ENCODE assay signal across 19 cellular contexts in genomic region chr9:107119735-107120134, GRCh38.
DNase-seq lines count a peak whose midpoint lies in the region; ATAC-seq and TF ChIP-seq lines count a peak whose summit lies in the region.
"Had no signal": no experiment of that assay in that cellular context is flagged by ENCODE, and none has a peak within 500 bp of the region (broad histone marks: within the 10 kb centered on the region; RNA-seq: fewer than 3 reads in every experiment).

No MANE protein-coding gene starts in this region.

- ATAC-seq in right lobe of liver, result peak; percentile 24 to 77 (median 61)

- H3K27ac ChIP-seq in right lobe of liver, result no peak overlapping the region
- H3K27ac ChIP-seq: GM23248 had no signal

- WGBS in right lobe of liver (ENCODE audit: insufficient coverage, low coverage, low lambda C conversion rate, missing lambda C conversion rate), result 44% methylated on average over 5 of the region's 7 CpGs

- TF ChIP-seq CTCF in brain (conservative IDR thresholded peaks at IDR 0.05) (no peak), right lobe of liver (IDR thresholded peaks at IDR 0.05) (no peak)

- H3K9me3 ChIP-seq in right lobe of liver, result no peaks in the 10 kb centered on the region
- H3K9me3 ChIP-seq: BE2C had no signal

- no peaks in the 10 kb centered on the region for H3K36me3 Mint-ChIP-seq in brain
- H3K36me3 Mint-ChIP-seq: CD4-positive, CD25-positive, alpha-beta regulatory T cell; CD8-positive, alpha-beta memory T cell had no signal

- peaks cover 0 to 11% (median 0%) of the 10 kb centered on the region in 4 donors for H3K4me1 ChIP-seq in right lobe of liver
- H3K4me1 ChIP-seq: BE2C had no signal

- intact Hi-C loops in right lobe of liver (cut with DNase I), result no loop called here

- no peak overlapping the region for H3K4me3 Mint-ChIP-seq in brain
- H3K4me3 Mint-ChIP-seq: CD4-positive, CD25-positive, alpha-beta regulatory T cell; CD8-positive, alpha-beta memory T cell had no signal

- H3K9me3 Mint-ChIP-seq in brain, result no peaks in the 10 kb centered on the region
- H3K9me3 Mint-ChIP-seq: CD4-positive, CD25-positive, alpha-beta regulatory T cell; CD8-positive, alpha-beta memory T cell had no signal

- H3K27me3 Mint-ChIP-seq in brain, result peaks cover 3% of the 10 kb centered on the region
- H3K27me3 Mint-ChIP-seq: CD4-positive, CD25-positive, alpha-beta regulatory T cell had no signal

- no peak overlapping the region for H3K4me3 ChIP-seq in right lobe of liver
- H3K4me3 ChIP-seq: GM23248 had no signal

- peak overlapping the region in 3 of 5 experiments; percentile 6 to 95 (median 94) for H3K27ac Mint-ChIP-seq in brain
- H3K27ac Mint-ChIP-seq: CD4-positive, CD25-positive, alpha-beta regulatory T cell; CD8-positive, alpha-beta memory T cell had no signal

- H3K27me3 ChIP-seq in right lobe of liver, result no peaks in the 10 kb centered on the region
- H3K27me3 ChIP-seq: BE2C had no signal

- DNase-seq in HuH-7.5 (ENCODE audit: low spot score) (peak; percentile 20), right lobe of liver (no peak), LoVo (ENCODE audit: low spot score) (no peak), GOT3 (lab: John Stamatoyannopoulos, UW) (no peak), DMS 273 (lab: John Stamatoyannopoulos, UW; ENCODE audit: unreplicated experiment) (no peak)
- DNase-seq in activated CD4-positive, alpha-beta T cell treated with anti-CD3 and anti-CD28 coated beads for 1 hour, result no peak
- DNase-seq: ACHN; BE2C; C1 segment of cervical spinal cord; CD4-positive, CD25-positive, alpha-beta regulatory T cell; CD8-positive, alpha-beta memory T cell; COR-L47; DMS153; DMS79; GDM1; GM23248; H7; KG1 had no signal

- no peaks in the 10 kb centered on the region for H3K36me3 ChIP-seq in right lobe of liver
- H3K36me3 ChIP-seq: BE2C had no signal

- H3K4me1 Mint-ChIP-seq in brain, result peaks cover 12% of the 10 kb centered on the region
- H3K4me1 Mint-ChIP-seq: CD4-positive, CD25-positive, alpha-beta regulatory T cell; CD8-positive, alpha-beta memory T cell had no signal

- no peak for TF ChIP-seq POLR2A in right lobe of liver (IDR thresholded peaks at IDR 0.05)
